In the genomic region with DNA sequence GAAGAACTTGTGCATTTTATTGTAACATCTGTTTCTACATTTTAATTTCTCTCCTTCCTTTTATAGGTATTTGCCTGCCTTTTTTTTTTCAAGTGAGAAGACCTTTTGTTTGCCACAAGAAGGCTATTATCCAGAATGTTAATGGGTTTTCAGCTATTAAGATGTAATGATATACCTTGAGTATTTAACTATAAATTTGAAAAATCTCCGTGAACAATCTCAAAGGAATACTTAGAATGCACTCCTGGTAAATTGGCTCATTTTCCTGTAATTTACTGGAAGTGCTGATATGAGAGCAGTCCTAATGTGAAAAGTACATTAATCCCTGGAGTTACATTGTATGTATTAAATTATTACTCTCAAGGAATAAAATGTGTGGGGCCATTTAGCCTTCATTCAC, we compare ENCODE assay signal across 22 cellular contexts.
"Had no signal": no experiment of that assay in that cellular context is flagged by ENCODE, and none has a peak within 500 bp of the region (broad histone marks: within the 10 kb centered on the region; RNA-seq: fewer than 3 reads in every experiment).

No MANE protein-coding gene starts in this region.

- H3K4me3 ChIP-seq: gastrocnemius medialis, lung, pancreas, smooth muscle cell, suprapubic skin, transverse colon, upper lobe of right lung, uterus had no signal

- H3K4me1 ChIP-seq: gastrocnemius medialis, pancreas, suprapubic skin, transverse colon, upper lobe of right lung, uterus had no signal

- DNase-seq: effector CD8-positive, alpha-beta T cell; endodermal cell; foreskin fibroblast; gastrocnemius medialis; head of caudate nucleus; kidney; natural killer cell; pancreas; stimulated activated CD4-positive, alpha-beta T cell treated with anti-CD3 and anti-CD28 coated beads, Interleukin-12 subunit alpha, Interleukin-12 subunit beta, amount 100 ng/mL, for 4 hours; stimulated activated CD4-positive, alpha-beta T cell treated with anti-CD3 and anti-CD28 coated beads, Interleukin-1b, Interleukin-23, amount 100 ng/mL, for 48 hours; stimulated activated CD4-positive, alpha-beta T cell treated with anti-CD3 and anti-CD28 coated beads, Interleukin-4, amount 100 ng/mL, for 1 hour; stimulated activated CD8-positive, alpha-beta memory T cell treated with anti-CD3 and anti-CD28 coated beads, Interleukin-4, amount 100 ng/mL, for 48 hours; stimulated activated naive CD4-positive, alpha-beta T cell; stimulated activated naive CD8-positive, alpha-beta T cell treated with anti-CD3 and anti-CD28 coated beads, Interleukin-15, amount 100 ng/mL, for 72 hours; transverse colon; upper lobe of right lung; uterus had no signal

- H3K27ac ChIP-seq: epithelial cell of prostate, gastrocnemius medialis, neutrophil, pancreas, suprapubic skin, transverse colon, upper lobe of right lung, uterus had no signal

- H3K36me3 ChIP-seq: pancreas, transverse colon, uterus had no signal

- H3K9me3 ChIP-seq: gastrocnemius medialis, neutrophil, pancreas, suprapubic skin, transverse colon, upper lobe of right lung, uterus had no signal

- H3K27me3 ChIP-seq: gastrocnemius medialis, neutrophil, pancreas, suprapubic skin, transverse colon, upper lobe of right lung, uterus had no signal
